ENCODE assay signal across 13 cellular contexts in genomic region chr21:41029573-41029972, GRCh38.
A peak's percentile ranks its signal among the peaks of the same experiment; 100 is the strongest.
DNase-seq lines count a peak whose midpoint lies in the region; ATAC-seq and TF ChIP-seq lines count a peak whose summit lies in the region.
"Had no signal": no experiment of that assay in that cellular context is flagged by ENCODE, and none has a peak within 500 bp of the region (broad histone marks: within the 10 kb centered on the region; RNA-seq: fewer than 3 reads in every experiment).

No MANE protein-coding gene starts in this region.

- peak in 2 of 3 experiments; percentile 46 to 77 for DNase-seq in NCI-H1417 (lab: John Stamatoyannopoulos, UW)
- DNase-seq in NCI-H1417 treated with DMSO at 0.1 percent for 48 hours (lab: John Stamatoyannopoulos, UW): no peak
- DNase-seq in NCI-H345 (lab: John Stamatoyannopoulos, UW): peak; percentile 50
- DNase-seq in left lobe of liver (ENCODE audit: low spot score): no peak
- DNase-seq: CD8-positive, alpha-beta T cell; GDM1; KG1; NCI-H187; NCI-H2171 treated with DMSO at 0.1 percent for 48 hours had no signal

- H3K27ac ChIP-seq in C4-2B: peak overlapping the region; percentile 57; the same call in 1 of the 2 replicates
- H3K27ac ChIP-seq: BLaER1 had no signal

- TF ChIP-seq CTCF in C4-2B (conservative IDR thresholded peaks at IDR 0.05): no peak

- ATAC-seq in left lobe of liver: peak; percentile 47
- no peak for ATAC-seq in HG03432 (IDR thresholded peaks at IDR 0.05; ENCODE audit: unreplicated experiment)
- ATAC-seq in HG02885 (IDR thresholded peaks at IDR 0.05; ENCODE audit: poor library complexity, unreplicated experiment): no peak
- ATAC-seq: CD8-positive, alpha-beta T cell had no signal

Comparison
In these comparisons a context has a peak if more than half of its experiments do, and no peak if none do; other contexts are left out.
1. DNase-seq: peak in NCI-H1417 (2 of 3) and NCI-H345 (single experiment); none in NCI-H1417 treated with DMSO at 0.1 percent for 48 hours (single experiment) and left lobe of liver (single experiment).